1 cellular context compared by ENCODE assay signal in the genomic region with DNA sequence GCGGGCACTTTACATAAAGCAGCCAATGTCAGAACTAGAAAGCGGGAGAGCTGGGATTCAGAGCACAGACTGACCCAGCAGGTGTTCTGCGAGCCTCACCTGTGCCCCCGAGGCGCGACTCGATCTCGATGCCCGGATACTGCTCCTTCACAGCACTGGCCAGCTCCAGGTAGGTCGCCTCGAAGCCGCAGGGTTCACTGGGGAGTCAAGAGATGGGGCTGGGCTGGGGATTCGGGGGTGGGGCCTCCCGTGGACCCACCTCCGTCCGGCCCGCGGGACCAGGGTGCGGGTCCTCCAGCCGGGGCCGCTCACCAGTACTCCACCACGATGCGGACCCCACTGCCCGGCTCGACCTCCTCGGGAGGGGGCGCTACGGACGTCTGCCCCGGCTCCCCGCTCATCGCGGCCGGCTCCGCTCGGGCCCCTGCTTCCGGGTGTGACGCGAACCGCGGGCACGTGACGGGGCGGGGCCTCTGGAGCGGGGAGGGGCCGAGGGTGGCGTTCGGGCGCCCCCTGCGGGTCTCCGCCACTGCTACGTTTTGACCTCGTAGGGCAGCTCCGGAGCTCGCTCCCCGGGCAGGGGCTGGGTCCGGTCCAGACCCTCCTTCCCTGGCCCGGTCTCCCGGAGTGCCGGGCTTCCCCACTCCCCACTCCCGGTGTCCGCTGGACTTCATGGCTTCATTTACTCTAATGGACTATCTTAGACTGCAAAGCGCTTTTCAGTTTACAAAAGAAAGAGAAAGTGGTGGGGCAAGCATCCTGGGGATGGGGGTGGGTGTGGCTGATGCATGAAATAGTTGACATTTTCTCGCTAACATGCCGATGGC.
A peak's percentile ranks its signal among the peaks of the same experiment; 100 is the strongest.
TF ChIP-seq lines count a peak whose summit lies in the region.

TSS of gene MIEN1 (minus strand) at position 438 of the 827 bp plus-strand sequence. CDS start at position 401, 37 bp downstream.

TF ChIP-seq in HEK293, 187 proteins besides CTCF, POLR2A, EP300 and RAD21 (continued from another document and continues in another):
- TF ChIP-seq ZNF280C (tag by site-specific recombination; IDR thresholded peaks at IDR 0.05) (no peak), TRIM28 (IDR thresholded peaks at IDR 0.05; ENCODE audit: borderline replicate concordance, low read length) (no peak), OVOL3 (tag by site-specific recombination; IDR thresholded peaks at IDR 0.05) (peak; percentile 9; the same call in 1 of the 2 replicates), ZNF174 (tag by site-specific recombination; IDR thresholded peaks at IDR 0.05) (no peak), ZNF707 (tag by site-specific recombination; IDR thresholded peaks at IDR 0.05) (no peak), HIC1 (tag by site-specific recombination; IDR thresholded peaks at IDR 0.05) (no peak), ZNF580 (tag by site-specific recombination; IDR thresholded peaks at IDR 0.05) (peak; percentile 34; the same call in 1 of the 2 replicates), YY2 (tag by site-specific recombination; IDR thresholded peaks at IDR 0.05) (no peak), ZNF654 (tag by site-specific recombination; IDR thresholded peaks at IDR 0.05; ENCODE audit: low read depth) (no peak), ZBTB8A (tag by site-specific recombination; IDR thresholded peaks at IDR 0.05) (peak; percentile 15; the same call in 1 of the 2 replicates), PRDM6 (tag by site-specific recombination; IDR thresholded peaks at IDR 0.05) (no peak), ZNF292 (tag by site-specific recombination; IDR thresholded peaks at IDR 0.05; ENCODE audit: borderline replicate concordance, low read depth) (no peak), ZBTB1 (tag by site-specific recombination; IDR thresholded peaks at IDR 0.05) (no peak), GFI1B (tag by site-specific recombination; IDR thresholded peaks at IDR 0.05) (no peak), ZNF19 (tag by site-specific recombination; IDR thresholded peaks at IDR 0.05; ENCODE audit: low read depth) (no peak), ZFP37 (tag by site-specific recombination; IDR thresholded peaks at IDR 0.05) (no peak), KLF17 (tag by site-specific recombination; IDR thresholded peaks at IDR 0.05) (peak; percentile 78), ZNF530 (tag by site-specific recombination; IDR thresholded peaks at IDR 0.05; ENCODE audit: low read depth) (no peak), GLI2 (tag by site-specific recombination; IDR thresholded peaks at IDR 0.05; ENCODE audit: borderline replicate concordance, low read depth) (no peak), ZNF449 (tag by site-specific recombination; IDR thresholded peaks at IDR 0.05) (no peak), ZNF324 (tag by site-specific recombination; IDR thresholded peaks at IDR 0.05) (no peak; the same call in 1 of the 2 replicates), ZNF433 (tag by site-specific recombination; IDR thresholded peaks at IDR 0.05; ENCODE audit: low read depth) (no peak), SALL2 (tag by site-specific recombination; IDR thresholded peaks at IDR 0.05; ENCODE audit: borderline replicate concordance) (no peak), ZNF785 (tag by site-specific recombination; IDR thresholded peaks at IDR 0.05) (no peak), SP2 (tag by site-specific recombination; IDR thresholded peaks at IDR 0.05) (peak; percentile 79), ZNF510 (tag by site-specific recombination; IDR thresholded peaks at IDR 0.05; ENCODE audit: insufficient replicate concordance) (no peak), MYNN (tag by site-specific recombination; IDR thresholded peaks at IDR 0.05; ENCODE audit: borderline replicate concordance) (no peak), ZNF211 (tag by site-specific recombination; IDR thresholded peaks at IDR 0.05; ENCODE audit: low read depth) (no peak), ZNF221 (tag by site-specific recombination; IDR thresholded peaks at IDR 0.05; ENCODE audit: borderline replicate concordance) (no peak), HOXD13 (CRISPR knock-in tag; IDR thresholded peaks at IDR 0.05; ENCODE audit: borderline replicate concordance) (no peak), ZNF76 (tag by site-specific recombination; IDR thresholded peaks at IDR 0.05; ENCODE audit: borderline replicate concordance, low read depth) (0 out of 2 replicates have a peak, but pooled peaks have one; percentile 59), SP3 (tag by site-specific recombination; IDR thresholded peaks at IDR 0.05) (peak; percentile 99), MZF1 (tag by site-specific recombination; IDR thresholded peaks at IDR 0.05; ENCODE audit: borderline replicate concordance) (peak; percentile 26; the same call in 1 of the 2 replicates)
- TF ChIP-seq, protein P1, sequence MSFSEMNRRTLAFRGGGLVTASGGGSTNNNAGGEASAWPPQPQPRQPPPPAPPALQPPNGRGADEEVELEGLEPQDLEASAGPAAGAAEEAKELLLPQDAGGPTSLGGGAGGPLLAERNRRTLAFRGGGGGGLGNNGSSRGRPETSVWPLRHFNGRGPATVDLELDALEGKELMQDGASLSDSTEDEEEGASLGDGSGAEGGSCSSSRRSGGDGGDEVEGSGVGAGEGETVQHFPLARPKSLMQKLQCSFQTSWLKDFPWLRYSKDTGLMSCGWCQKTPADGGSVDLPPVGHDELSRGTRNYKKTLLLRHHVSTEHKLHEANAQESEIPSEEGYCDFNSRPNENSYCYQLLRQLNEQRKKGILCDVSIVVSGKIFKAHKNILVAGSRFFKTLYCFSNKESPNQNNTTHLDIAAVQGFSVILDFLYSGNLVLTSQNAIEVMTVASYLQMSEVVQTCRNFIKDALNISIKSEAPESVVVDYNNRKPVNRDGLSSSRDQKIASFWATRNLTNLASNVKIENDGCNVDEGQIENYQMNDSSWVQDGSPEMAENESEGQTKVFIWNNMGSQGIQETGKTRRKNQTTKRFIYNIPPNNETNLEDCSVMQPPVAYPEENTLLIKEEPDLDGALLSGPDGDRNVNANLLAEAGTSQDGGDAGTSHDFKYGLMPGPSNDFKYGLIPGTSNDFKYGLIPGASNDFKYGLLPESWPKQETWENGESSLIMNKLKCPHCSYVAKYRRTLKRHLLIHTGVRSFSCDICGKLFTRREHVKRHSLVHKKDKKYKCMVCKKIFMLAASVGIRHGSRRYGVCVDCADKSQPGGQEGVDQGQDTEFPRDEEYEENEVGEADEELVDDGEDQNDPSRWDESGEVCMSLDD (tag by site-specific recombination; IDR thresholded peaks at IDR 0.05): peak; percentile 84
- TF ChIP-seq, protein P2, sequence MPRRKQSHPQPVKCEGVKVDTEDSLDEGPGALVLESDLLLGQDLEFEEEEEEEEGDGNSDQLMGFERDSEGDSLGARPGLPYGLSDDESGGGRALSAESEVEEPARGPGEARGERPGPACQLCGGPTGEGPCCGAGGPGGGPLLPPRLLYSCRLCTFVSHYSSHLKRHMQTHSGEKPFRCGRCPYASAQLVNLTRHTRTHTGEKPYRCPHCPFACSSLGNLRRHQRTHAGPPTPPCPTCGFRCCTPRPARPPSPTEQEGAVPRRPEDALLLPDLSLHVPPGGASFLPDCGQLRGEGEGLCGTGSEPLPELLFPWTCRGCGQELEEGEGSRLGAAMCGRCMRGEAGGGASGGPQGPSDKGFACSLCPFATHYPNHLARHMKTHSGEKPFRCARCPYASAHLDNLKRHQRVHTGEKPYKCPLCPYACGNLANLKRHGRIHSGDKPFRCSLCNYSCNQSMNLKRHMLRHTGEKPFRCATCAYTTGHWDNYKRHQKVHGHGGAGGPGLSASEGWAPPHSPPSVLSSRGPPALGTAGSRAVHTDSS (tag by site-specific recombination; IDR thresholded peaks at IDR 0.05): no peak
- TF ChIP-seq, protein P3, sequence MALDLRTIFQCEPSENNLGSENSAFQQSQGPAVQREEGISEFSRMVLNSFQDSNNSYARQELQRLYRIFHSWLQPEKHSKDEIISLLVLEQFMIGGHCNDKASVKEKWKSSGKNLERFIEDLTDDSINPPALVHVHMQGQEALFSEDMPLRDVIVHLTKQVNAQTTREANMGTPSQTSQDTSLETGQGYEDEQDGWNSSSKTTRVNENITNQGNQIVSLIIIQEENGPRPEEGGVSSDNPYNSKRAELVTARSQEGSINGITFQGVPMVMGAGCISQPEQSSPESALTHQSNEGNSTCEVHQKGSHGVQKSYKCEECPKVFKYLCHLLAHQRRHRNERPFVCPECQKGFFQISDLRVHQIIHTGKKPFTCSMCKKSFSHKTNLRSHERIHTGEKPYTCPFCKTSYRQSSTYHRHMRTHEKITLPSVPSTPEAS (tag by site-specific recombination; IDR thresholded peaks at IDR 0.05): no peak
- TF ChIP-seq, protein P4, sequence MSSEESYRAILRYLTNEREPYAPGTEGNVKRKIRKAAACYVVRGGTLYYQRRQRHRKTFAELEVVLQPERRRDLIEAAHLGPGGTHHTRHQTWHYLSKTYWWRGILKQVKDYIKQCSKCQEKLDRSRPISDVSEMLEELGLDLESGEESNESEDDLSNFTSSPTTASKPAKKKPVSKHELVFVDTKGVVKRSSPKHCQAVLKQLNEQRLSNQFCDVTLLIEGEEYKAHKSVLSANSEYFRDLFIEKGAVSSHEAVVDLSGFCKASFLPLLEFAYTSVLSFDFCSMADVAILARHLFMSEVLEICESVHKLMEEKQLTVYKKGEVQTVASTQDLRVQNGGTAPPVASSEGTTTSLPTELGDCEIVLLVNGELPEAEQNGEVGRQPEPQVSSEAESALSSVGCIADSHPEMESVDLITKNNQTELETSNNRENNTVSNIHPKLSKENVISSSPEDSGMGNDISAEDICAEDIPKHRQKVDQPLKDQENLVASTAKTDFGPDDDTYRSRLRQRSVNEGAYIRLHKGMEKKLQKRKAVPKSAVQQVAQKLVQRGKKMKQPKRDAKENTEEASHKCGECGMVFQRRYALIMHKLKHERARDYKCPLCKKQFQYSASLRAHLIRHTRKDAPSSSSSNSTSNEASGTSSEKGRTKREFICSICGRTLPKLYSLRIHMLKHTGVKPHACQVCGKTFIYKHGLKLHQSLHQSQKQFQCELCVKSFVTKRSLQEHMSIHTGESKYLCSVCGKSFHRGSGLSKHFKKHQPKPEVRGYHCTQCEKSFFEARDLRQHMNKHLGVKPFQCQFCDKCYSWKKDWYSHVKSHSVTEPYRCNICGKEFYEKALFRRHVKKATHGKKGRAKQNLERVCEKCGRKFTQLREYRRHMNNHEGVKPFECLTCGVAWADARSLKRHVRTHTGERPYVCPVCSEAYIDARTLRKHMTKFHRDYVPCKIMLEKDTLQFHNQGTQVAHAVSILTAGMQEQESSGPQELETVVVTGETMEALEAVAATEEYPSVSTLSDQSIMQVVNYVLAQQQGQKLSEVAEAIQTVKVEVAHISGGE (tag by site-specific recombination; conservative IDR thresholded peaks at IDR 0.05; ENCODE audit: low read depth): peak; percentile 39
